Comparison of ENCODE assay signal across 1 cellular context in the genomic region with DNA sequence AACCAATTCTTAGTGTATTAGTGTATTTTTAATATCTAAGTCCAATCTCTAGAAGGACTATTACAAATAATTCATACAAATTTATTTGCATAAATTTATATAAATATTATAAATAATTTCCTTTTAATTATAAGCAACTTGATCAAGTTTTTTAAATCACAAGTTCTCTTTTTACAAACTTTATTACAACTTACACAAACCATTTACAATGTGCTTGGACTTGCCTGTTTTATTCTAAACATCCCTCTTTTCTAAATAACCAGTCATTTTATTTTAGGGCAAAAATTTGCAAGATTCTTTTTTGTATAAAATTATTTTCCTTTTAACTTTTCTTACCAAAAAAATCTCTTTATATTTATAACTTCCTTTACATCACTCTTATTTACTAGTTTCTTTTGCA.
A peak's percentile ranks its signal among the peaks of the same experiment; 100 is the strongest.
TF ChIP-seq lines count a peak whose summit lies in the region.

No MANE protein-coding gene starts in this region.

TF ChIP-seq in HepG2, 621 proteins besides CTCF, POLR2A, EP300 and RAD21:
- TF ChIP-seq HOXA3 (CRISPR knock-in tag; IDR thresholded peaks at IDR 0.05), result no peak
- peak; percentile 87 for TF ChIP-seq ZFP36 (IDR thresholded peaks at IDR 0.05; ENCODE audit: borderline replicate concordance, low read depth, low read length, partially characterized antibody)
